1 cellular context compared by ENCODE assay signal in genomic region chr12:24960222-24960855, GRCh38.
TF ChIP-seq lines count a peak whose summit lies in the region.

No MANE protein-coding gene starts in this region.

TF ChIP-seq in K562, 482 proteins besides CTCF, POLR2A, EP300 and RAD21 (continued from another document and continues in another):
- TF ChIP-seq ZNF407 (IDR thresholded peaks at IDR 0.05; ENCODE audit: low read depth) (no peak), FOSL1 (tag; conservative IDR thresholded peaks at IDR 0.05) (peak; percentile 70), POLR2AphosphoS2 (IDR thresholded peaks at IDR 0.05; ENCODE audit: low read length) (no peak), TCF3 (CRISPR knock-in tag; IDR thresholded peaks at IDR 0.05) (no peak), DEAF1 (CRISPR knock-in tag; IDR thresholded peaks at IDR 0.05) (peak; percentile 28; the same call in 1 of the 2 replicates), KLF13 (tag; IDR thresholded peaks at IDR 0.05; ENCODE audit: borderline replicate concordance, low read depth) (no peak), RBM34 (IDR thresholded peaks at IDR 0.05; ENCODE audit: borderline replicate concordance, insufficient read depth, low read length) (no peak), MAFF (IDR thresholded peaks at IDR 0.05; ENCODE audit: low read length) (peak; percentile 88), CHAMP1 (IDR thresholded peaks at IDR 0.05) (no peak), RB1 (IDR thresholded peaks at IDR 0.05; ENCODE audit: low read depth) (peak; percentile 41; the same call in 1 of the 2 replicates), ELK1 (CRISPR knock-in tag; IDR thresholded peaks at IDR 0.05) (no peak), GTF3C2 (IDR thresholded peaks at IDR 0.05; ENCODE audit: borderline replicate concordance, extremely low read depth, insufficient read length) (no peak), ZNF274 (IDR thresholded peaks at IDR 0.05; ENCODE audit: borderline replicate concordance, low read depth, low read length) (no peak), FUS (optimal IDR thresholded peaks at IDR 0.05; ENCODE audit: low read depth, low read length) (no peak), FIP1L1 (IDR thresholded peaks at IDR 0.05; ENCODE audit: low read depth, low read length, poor library complexity, severe bottlenecking) (no peak), DNMT1 (IDR thresholded peaks at IDR 0.05) (no peak), PKNOX1 (IDR thresholded peaks at IDR 0.05) (peak; percentile 21; the same call in 1 of the 2 replicates), GABPB1 (CRISPR knock-in tag; IDR thresholded peaks at IDR 0.05) (no peak), ADNP (tag; IDR thresholded peaks at IDR 0.05) (no peak), ARID2 (IDR thresholded peaks at IDR 0.05) (0 out of 2 replicates have a peak, but pooled peaks have one; percentile 23), ZFP36 (IDR thresholded peaks at IDR 0.05; ENCODE audit: low read depth, low read length, partially characterized antibody) (no peak), ZNF551 (CRISPR knock-in tag; IDR thresholded peaks at IDR 0.05) (no peak), ETV5 (CRISPR knock-in tag; IDR thresholded peaks at IDR 0.05; ENCODE audit: low read depth) (no peak), DMBX1 (CRISPR knock-in tag; IDR thresholded peaks at IDR 0.05; ENCODE audit: borderline replicate concordance) (no peak), ZNF444 (CRISPR knock-in tag; IDR thresholded peaks at IDR 0.05) (no peak), JUND (IDR thresholded peaks at IDR 0.05; ENCODE audit: borderline replicate concordance, low read depth, low read length) (peak; percentile 87), JUND (tag; IDR thresholded peaks at IDR 0.05; ENCODE audit: borderline replicate concordance, low read depth, low read length) (peak; percentile 88), TGIF2 (CRISPR knock-in tag; IDR thresholded peaks at IDR 0.05) (no peak), CAMTA2 (CRISPR knock-in tag; conservative IDR thresholded peaks at IDR 0.05) (no peak), ZNF316 (IDR thresholded peaks at IDR 0.05) (peak; percentile 96), TEAD4 (IDR thresholded peaks at IDR 0.05; ENCODE audit: low read length) (no peak), TEAD4 (CRISPR knock-in tag; IDR thresholded peaks at IDR 0.05; ENCODE audit: borderline replicate concordance) (no peak)
- TF ChIP-seq, protein P1, sequence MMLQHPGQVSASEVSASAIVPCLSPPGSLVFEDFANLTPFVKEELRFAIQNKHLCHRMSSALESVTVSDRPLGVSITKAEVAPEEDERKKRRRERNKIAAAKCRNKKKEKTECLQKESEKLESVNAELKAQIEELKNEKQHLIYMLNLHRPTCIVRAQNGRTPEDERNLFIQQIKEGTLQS (IDR thresholded peaks at IDR 0.05) = peak; percentile 72
- TF ChIP-seq, protein P1 (CRISPR knock-in tag; conservative IDR thresholded peaks at IDR 0.05) = no peak
- TF ChIP-seq, protein P2, sequence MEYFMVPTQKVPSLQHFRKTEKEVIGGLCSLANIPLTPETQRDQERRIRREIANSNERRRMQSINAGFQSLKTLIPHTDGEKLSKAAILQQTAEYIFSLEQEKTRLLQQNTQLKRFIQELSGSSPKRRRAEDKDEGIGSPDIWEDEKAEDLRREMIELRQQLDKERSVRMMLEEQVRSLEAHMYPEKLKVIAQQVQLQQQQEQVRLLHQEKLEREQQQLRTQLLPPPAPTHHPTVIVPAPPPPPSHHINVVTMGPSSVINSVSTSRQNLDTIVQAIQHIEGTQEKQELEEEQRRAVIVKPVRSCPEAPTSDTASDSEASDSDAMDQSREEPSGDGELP (CRISPR knock-in tag; IDR thresholded peaks at IDR 0.05; ENCODE audit: borderline replicate concordance) = no peak
- TF ChIP-seq, protein P3, sequence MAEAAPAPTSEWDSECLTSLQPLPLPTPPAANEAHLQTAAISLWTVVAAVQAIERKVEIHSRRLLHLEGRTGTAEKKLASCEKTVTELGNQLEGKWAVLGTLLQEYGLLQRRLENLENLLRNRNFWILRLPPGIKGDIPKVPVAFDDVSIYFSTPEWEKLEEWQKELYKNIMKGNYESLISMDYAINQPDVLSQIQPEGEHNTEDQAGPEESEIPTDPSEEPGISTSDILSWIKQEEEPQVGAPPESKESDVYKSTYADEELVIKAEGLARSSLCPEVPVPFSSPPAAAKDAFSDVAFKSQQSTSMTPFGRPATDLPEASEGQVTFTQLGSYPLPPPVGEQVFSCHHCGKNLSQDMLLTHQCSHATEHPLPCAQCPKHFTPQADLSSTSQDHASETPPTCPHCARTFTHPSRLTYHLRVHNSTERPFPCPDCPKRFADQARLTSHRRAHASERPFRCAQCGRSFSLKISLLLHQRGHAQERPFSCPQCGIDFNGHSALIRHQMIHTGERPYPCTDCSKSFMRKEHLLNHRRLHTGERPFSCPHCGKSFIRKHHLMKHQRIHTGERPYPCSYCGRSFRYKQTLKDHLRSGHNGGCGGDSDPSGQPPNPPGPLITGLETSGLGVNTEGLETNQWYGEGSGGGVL (CRISPR knock-in tag; IDR thresholded peaks at IDR 0.05) = no peak
- TF ChIP-seq, protein P4, sequence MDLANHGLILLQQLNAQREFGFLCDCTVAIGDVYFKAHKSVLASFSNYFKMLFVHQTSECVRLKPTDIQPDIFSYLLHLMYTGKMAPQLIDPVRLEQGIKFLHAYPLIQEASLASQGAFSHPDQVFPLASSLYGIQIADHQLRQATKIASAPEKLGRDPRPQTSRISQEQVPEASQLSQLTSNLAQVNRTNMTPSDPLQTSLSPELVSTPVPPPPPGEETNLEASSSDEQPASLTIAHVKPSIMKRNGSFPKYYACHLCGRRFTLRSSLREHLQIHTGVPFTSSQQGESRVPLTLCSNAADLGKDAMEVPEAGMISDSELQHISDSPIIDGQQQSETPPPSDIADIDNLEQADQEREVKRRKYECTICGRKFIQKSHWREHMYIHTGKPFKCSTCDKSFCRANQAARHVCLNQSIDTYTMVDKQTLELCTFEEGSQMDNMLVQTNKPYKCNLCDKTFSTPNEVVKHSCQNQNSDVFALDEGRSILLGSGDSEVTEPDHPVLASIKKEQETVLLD (IDR thresholded peaks at IDR 0.05) = no peak
